In genomic region chr7:3956949-3957348, GRCh38 we compare ENCODE assay signal across 15 cellular contexts.
DNase-seq lines count a peak whose midpoint lies in the region; ATAC-seq lines count a peak whose summit lies in the region.
"Had no signal": no experiment of that assay in that cellular context is flagged by ENCODE, and none has a peak within 500 bp of the region (broad histone marks: within the 10 kb centered on the region; RNA-seq: fewer than 3 reads in every experiment).

No MANE protein-coding gene starts in this region.

- H3K4me2 ChIP-seq in BLaER1 treated with 17β-estradiol and CSF1 and Interleukin-3, amounts not matched to agents 10 nM and 100 nM, result peak overlapping the region; percentile 63 to 93 (median 80); a peak in 21 of 22 replicates
- H3K4me2 ChIP-seq: SK-N-SH had no signal

- ATAC-seq in GM19397 (IDR thresholded peaks at IDR 0.05; ENCODE audit: unreplicated experiment) (peak; percentile 43), HG02642 (IDR thresholded peaks at IDR 0.05; ENCODE audit: poor library complexity, unreplicated experiment) (peak; percentile 52), HG03354 (IDR thresholded peaks at IDR 0.05; ENCODE audit: poor library complexity, severe bottlenecking, unreplicated experiment) (peak; percentile 68)

- 0 out of 22 replicates have a peak, but pooled peaks cover 0 to 7% (median 0%) of the 10 kb centered on the region in 11 experiments for H4K20me1 ChIP-seq in BLaER1 treated with 17β-estradiol and CSF1 and Interleukin-3, amounts not matched to agents 10 nM and 100 nM

- no peaks in the 10 kb centered on the region for H3K36me3 ChIP-seq in BLaER1 treated with 17β-estradiol and CSF1 and Interleukin-3, amounts not matched to agents 10 nM and 100 nM

- no peak overlapping the region for H3K27ac ChIP-seq in BLaER1 treated with 17β-estradiol and CSF1 and Interleukin-3, amounts not matched to agents 10 nM and 100 nM
- H3K27ac ChIP-seq: tibial artery, VCaP had no signal

- H3K9me3 Mint-ChIP-seq in activated CD4-positive, alpha-beta T cell treated with anti-CD3 and anti-CD28 coated beads, Interleukin-2, amount 10 ng/mL, durations not matched to agents 24 days and 14 days, result no peaks in the 10 kb centered on the region
- H3K9me3 Mint-ChIP-seq: activated naive CD8-positive, alpha-beta T cell treated with anti-CD3 and anti-CD28 coated beads, Interleukin-2, amount 10 ng/mL, durations not matched to agents 7 days and 5 days had no signal

- no peaks in the 10 kb centered on the region for H3K27me3 Mint-ChIP-seq in activated CD4-positive, alpha-beta T cell treated with anti-CD3 and anti-CD28 coated beads, Interleukin-2, amount 10 ng/mL, durations not matched to agents 24 days and 14 days

- H3K4me1 ChIP-seq in BLaER1 treated with 17β-estradiol and CSF1 and Interleukin-3, amounts not matched to agents 10 nM and 100 nM, result peaks cover 26 to 44% (median 34%) of the 10 kb centered on the region in 10 experiments
- H3K4me1 ChIP-seq: tibial artery had no signal

- peaks cover 0 to 7% (median 1%) of the 10 kb centered on the region in 11 experiments; a peak in 5 of 22 replicates for H3K9me3 ChIP-seq in BLaER1 treated with 17β-estradiol and CSF1 and Interleukin-3, amounts not matched to agents 10 nM and 100 nM (replicated peaks in 1 of 11)
- H3K9me3 ChIP-seq: SK-N-SH, tibial artery had no signal

- intact Hi-C loops in activated CD4-positive, alpha-beta T cell treated with anti-CD3 and anti-CD28 coated beads, Interleukin-2, amount 10 ng/mL, durations not matched to agents 24 days and 14 days (cut with micrococcal nuclease), result no loop called here

- no peak for DNase-seq in NCI-H187 (lab: John Stamatoyannopoulos, UW)
- DNase-seq in activated CD4-positive, alpha-beta T cell treated with anti-CD3 and anti-CD28 coated beads, Interleukin-2, amount 10 ng/mL, durations not matched to agents 24 days and 14 days, result no peak
- no peak for DNase-seq in NCI-H1694 treated with DMSO at 0.1 percent for 48 hours (lab: John Stamatoyannopoulos, UW)
- DNase-seq in A172 (ENCODE audit: low spot score), result no peak
- DNase-seq: activated naive CD8-positive, alpha-beta T cell treated with anti-CD3 and anti-CD28 coated beads, Interleukin-2, amount 10 ng/mL, durations not matched to agents 7 days and 5 days; central memory CD4-positive, alpha-beta T cell; COR-L47; SK-N-SH; stimulated activated CD4-positive, alpha-beta T cell treated with anti-CD3 and anti-CD28 coated beads, Interleukin-12 subunit alpha, Interleukin-12 subunit beta, amount 100 ng/mL, for 4 hours; tibial artery had no signal

- H3K36me3 Mint-ChIP-seq in activated CD4-positive, alpha-beta T cell treated with anti-CD3 and anti-CD28 coated beads, Interleukin-2, amount 10 ng/mL, durations not matched to agents 24 days and 14 days (ENCODE audit: low read depth), result no peaks in the 10 kb centered on the region
- H3K36me3 Mint-ChIP-seq: activated naive CD8-positive, alpha-beta T cell treated with anti-CD3 and anti-CD28 coated beads, Interleukin-2, amount 10 ng/mL, durations not matched to agents 7 days and 5 days had no signal

- H3K9ac ChIP-seq in BLaER1 treated with 17β-estradiol and CSF1 and Interleukin-3, amounts not matched to agents 10 nM and 100 nM, result no peak overlapping the region
- H3K9ac ChIP-seq: SK-N-SH had no signal

- no peak overlapping the region for H3K4me3 ChIP-seq in BLaER1 treated with 17β-estradiol and CSF1 and Interleukin-3, amounts not matched to agents 10 nM and 100 nM
- H3K4me3 ChIP-seq: tibial artery had no signal

- H3K4me3 Mint-ChIP-seq in activated CD4-positive, alpha-beta T cell treated with anti-CD3 and anti-CD28 coated beads, Interleukin-2, amount 10 ng/mL, durations not matched to agents 24 days and 14 days, result no peak overlapping the region
- H3K4me3 Mint-ChIP-seq: activated naive CD8-positive, alpha-beta T cell treated with anti-CD3 and anti-CD28 coated beads, Interleukin-2, amount 10 ng/mL, durations not matched to agents 7 days and 5 days had no signal

- H3K27ac Mint-ChIP-seq in activated CD4-positive, alpha-beta T cell treated with anti-CD3 and anti-CD28 coated beads, Interleukin-2, amount 10 ng/mL, durations not matched to agents 24 days and 14 days, result no peak overlapping the region
- H3K27ac Mint-ChIP-seq: activated naive CD8-positive, alpha-beta T cell treated with anti-CD3 and anti-CD28 coated beads, Interleukin-2, amount 10 ng/mL, durations not matched to agents 7 days and 5 days had no signal

- no peaks in the 10 kb centered on the region for H3K27me3 ChIP-seq in BLaER1 treated with 17β-estradiol and CSF1 and Interleukin-3, amounts not matched to agents 10 nM and 100 nM
- H3K27me3 ChIP-seq: tibial artery had no signal

- peaks cover 2% of the 10 kb centered on the region for H3K4me1 Mint-ChIP-seq in activated CD4-positive, alpha-beta T cell treated with anti-CD3 and anti-CD28 coated beads, Interleukin-2, amount 10 ng/mL, durations not matched to agents 24 days and 14 days
- H3K4me1 Mint-ChIP-seq: activated naive CD8-positive, alpha-beta T cell treated with anti-CD3 and anti-CD28 coated beads, Interleukin-2, amount 10 ng/mL, durations not matched to agents 7 days and 5 days had no signal
